Comparison of ENCODE assay signal across 17 cellular contexts in the genomic region with DNA sequence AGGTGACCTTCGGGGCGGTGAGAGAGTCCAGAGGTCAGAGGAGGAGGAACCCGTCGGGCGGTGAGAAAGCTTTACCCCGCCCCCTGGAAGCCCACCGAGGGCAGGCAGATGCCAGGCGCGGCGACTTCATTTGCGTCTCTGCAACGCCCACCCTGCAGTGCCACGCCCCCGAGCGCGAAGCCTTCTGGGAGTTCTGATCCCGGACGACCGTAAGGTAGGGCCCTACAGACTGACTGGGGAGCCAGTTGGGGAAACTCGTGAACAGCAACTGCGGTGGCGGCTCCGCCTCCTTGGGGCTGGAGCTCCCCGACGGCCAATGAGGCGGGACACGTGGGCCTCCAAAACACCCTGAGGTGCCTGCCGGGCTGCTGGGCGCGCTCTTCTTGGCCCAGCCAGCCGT. TPM values are rescaled to one million over a fixed set of nuclear protein-coding genes. Genes with fewer than 3 reads are reported as not detected.
A peak's percentile ranks its signal among the peaks of the same experiment; 100 is the strongest.
DNase-seq lines count a peak whose midpoint lies in the region; ATAC-seq and TF ChIP-seq lines count a peak whose summit lies in the region.
"Had no signal": no experiment of that assay in that cellular context is flagged by ENCODE, and none has a peak within 500 bp of the region (broad histone marks: within the 10 kb centered on the region; RNA-seq: fewer than 3 reads in every experiment).

No MANE protein-coding gene starts in this region.

- POLR2A ChIA-PET in WTC11 (lab: Charles Lee) = no interaction called here

- H3K4me2 ChIP-seq in GM23338 = no peak overlapping the region
- H3K4me2 ChIP-seq: BLaER1 treated with 17β-estradiol and CSF1 and Interleukin-3, amounts not matched to agents 10 nM and 100 nM had no signal

- ATAC-seq in GM23338 (peak; percentile 83), WTC11 (peak; percentile 83), aorta (ENCODE audit: low FRiP score) (peak; percentile 22)
- ATAC-seq: GM12878 had no signal

- DNase-seq in GM23338 (ENCODE audit: low spot score) (peak; percentile 60), WTC11 (ENCODE audit: low spot score) (peak; percentile 39), iPS-NIHi11 (ENCODE audit: low spot score) (peak; percentile 18), aorta (peak in 1 of 2 donors; percentile 45), left ventricle myocardium inferior (no peak), NCI-H2227 treated with DMSO at 0.1 percent for 48 hours (lab: John Stamatoyannopoulos, UW) (no peak), HT-29 (ENCODE audit: low spot score) (no peak)
- DNase-seq: 8988T; AML-193; CD4-positive, CD25-positive, alpha-beta regulatory T cell; DMS 273 treated with DMSO at 0.1 percent for 48 hours; IMR-90; KG1 had no signal

- peak overlapping the region; percentile 95 for H2AFZ ChIP-seq in GM23338

- H3K4me1 ChIP-seq in GM23338 (ENCODE audit: insufficient read depth) (peaks cover 5% of the 10 kb centered on the region), aorta (ENCODE audit: control insufficient read depth in 1 of 2, insufficient read depth in 2 of 2, low read length in 2 of 2) (no peaks in the 10 kb centered on the region), left ventricle myocardium inferior (peaks cover 13% of the 10 kb centered on the region)
- H3K4me1 ChIP-seq: HAP-1 had no signal

- 85 to 89% methylated on average over 26 to 31 of the region's 31 CpGs for WGBS in aorta, 2 donors

- no peak overlapping the region for H3K27ac ChIP-seq in GM23338 (ENCODE audit: low read depth)
- H3K27ac ChIP-seq in aorta (ENCODE audit: low read depth in 1 of 2, low read length in 2 of 2) = no peak overlapping the region
- no peak overlapping the region for H3K27ac ChIP-seq in left ventricle myocardium inferior (replicated peaks)
- H3K27ac ChIP-seq: BLaER1 treated with 17β-estradiol and CSF1 and Interleukin-3, amounts not matched to agents 10 nM and 100 nM; HL-60 had no signal

- H3K9me3 Mint-ChIP-seq in GM23338 (no peaks in the 10 kb centered on the region), WTC11 (no peaks in the 10 kb centered on the region)
- H3K9me3 Mint-ChIP-seq: CD4-positive, CD25-positive, alpha-beta regulatory T cell had no signal

- H3K27me3 ChIP-seq in GM23338 (ENCODE audit: insufficient read depth) = no peaks in the 10 kb centered on the region
- H3K27me3 ChIP-seq in aorta (ENCODE audit: control insufficient read depth in 1 of 2, insufficient read depth in 2 of 2, low read length in 1 of 2) = no peaks in the 10 kb centered on the region
- H3K27me3 ChIP-seq in left ventricle myocardium inferior (ENCODE audit: low read depth) = no peaks in the 10 kb centered on the region
- H3K27me3 ChIP-seq: BLaER1 treated with 17β-estradiol and CSF1 and Interleukin-3, amounts not matched to agents 10 nM and 100 nM had no signal

- H3K4me3 Mint-ChIP-seq in GM23338 (no peak overlapping the region), WTC11 (no peak overlapping the region)
- H3K4me3 Mint-ChIP-seq: CD4-positive, CD25-positive, alpha-beta regulatory T cell had no signal

- H3K27ac Mint-ChIP-seq in GM23338 = no peak overlapping the region
- H3K27ac Mint-ChIP-seq in WTC11 = no peak overlapping the region
- H3K27ac Mint-ChIP-seq: CD4-positive, CD25-positive, alpha-beta regulatory T cell had no signal

- no peaks in the 10 kb centered on the region for H3K36me3 Mint-ChIP-seq in GM23338 (ENCODE audit: low read depth)
- no peaks in the 10 kb centered on the region for H3K36me3 Mint-ChIP-seq in WTC11
- H3K36me3 Mint-ChIP-seq: CD4-positive, CD25-positive, alpha-beta regulatory T cell had no signal

- H3K9me3 ChIP-seq in aorta (ENCODE audit: control insufficient read depth, low read length) = no peaks in the 10 kb centered on the region
- H3K9me3 ChIP-seq in left ventricle myocardium inferior (replicated peaks) = no peaks in the 10 kb centered on the region
- H3K9me3 ChIP-seq: HAP-1 had no signal

- CTCF ChIA-PET in WTC11 (lab: Charles Lee) = interaction anchor here (0.6 to 1.5 kb wide), 3 partner anchors 21 to 184 kb away, joined by 3 read pairs; no protein-coding TSS in a partner anchor

- H3K27me3 Mint-ChIP-seq in GM23338 (ENCODE audit: insufficient read depth, low read depth, poor library complexity) (peaks cover 2% of the 10 kb centered on the region), WTC11 (ENCODE audit: low read depth) (no peaks in the 10 kb centered on the region; the same call in 1 of the 2 replicates)

- no peaks in the 10 kb centered on the region for H3K36me3 ChIP-seq in GM23338 (ENCODE audit: insufficient read depth)
- no peaks in the 10 kb centered on the region for H3K36me3 ChIP-seq in aorta (ENCODE audit: control insufficient read depth in 1 of 2, insufficient read depth in 2 of 2, low read length in 1 of 2)
- H3K36me3 ChIP-seq in left ventricle myocardium inferior = no peaks in the 10 kb centered on the region
- H3K36me3 ChIP-seq: BLaER1 treated with 17β-estradiol and CSF1 and Interleukin-3, amounts not matched to agents 10 nM and 100 nM; HAP-1 had no signal

- no peaks in the 10 kb centered on the region for H3F3A ChIP-seq in GM23338 (replicated peaks; ENCODE audit: low read depth)

- no peaks in the 10 kb centered on the region for H3K9me2 ChIP-seq in GM23338 (ENCODE audit: insufficient read depth)

- no peaks in the 10 kb centered on the region for H3K79me2 ChIP-seq in GM23338 (replicated peaks; ENCODE audit: insufficient read depth)

- peaks cover 5% of the 10 kb centered on the region for H3K4me1 Mint-ChIP-seq in GM23338
- H3K4me1 Mint-ChIP-seq in WTC11 = peaks cover 5% of the 10 kb centered on the region

- intact Hi-C loops in aorta (cut with DNase I) (no loop called here), left ventricle myocardium inferior (cut with micrococcal nuclease) (no loop called here)

- H3K4me3 ChIP-seq in GM23338 = no peak overlapping the region
- H3K4me3 ChIP-seq in aorta (ENCODE audit: low read length in 2 of 2) = no peak overlapping the region
- H3K4me3 ChIP-seq in left ventricle myocardium inferior = no peak overlapping the region
- H3K4me3 ChIP-seq: BLaER1 treated with 17β-estradiol and CSF1 and Interleukin-3, amounts not matched to agents 10 nM and 100 nM; GM12878; HAP-1 had no signal

- H4K20me1 ChIP-seq in GM23338 (replicated peaks; ENCODE audit: insufficient read depth) = no peaks in the 10 kb centered on the region
- H4K20me1 ChIP-seq: BLaER1 treated with 17β-estradiol and CSF1 and Interleukin-3, amounts not matched to agents 10 nM and 100 nM had no signal

- TF ChIP-seq CTCF in GM23338 (conservative IDR thresholded peaks at IDR 0.05; ENCODE audit: low read depth in 2 of 2) = no peak
- no peak for TF ChIP-seq CTCF in WTC11 (IDR thresholded peaks at IDR 0.05)
- TF ChIP-seq CTCF in left ventricle myocardium inferior (IDR thresholded peaks at IDR 0.05; ENCODE audit: borderline replicate concordance) = no peak

TF ChIP-seq in GM23338, 12 proteins besides CTCF, POLR2A, EP300 and RAD21 (continues in another document):
- TF ChIP-seq EZH2phosphoT487 (IDR thresholded peaks at IDR 0.05; ENCODE audit: unreplicated experiment) = no peak
- no peak for TF ChIP-seq POLR2AphosphoS5 (IDR thresholded peaks at IDR 0.05; ENCODE audit: low read depth)
- TF ChIP-seq CREB1 (CRISPR knock-in tag; IDR thresholded peaks at IDR 0.05; ENCODE audit: low read depth) = no peak
- no peak for TF ChIP-seq JUNB (IDR thresholded peaks at IDR 0.05; ENCODE audit: unreplicated experiment)
- TF ChIP-seq, protein P1, sequence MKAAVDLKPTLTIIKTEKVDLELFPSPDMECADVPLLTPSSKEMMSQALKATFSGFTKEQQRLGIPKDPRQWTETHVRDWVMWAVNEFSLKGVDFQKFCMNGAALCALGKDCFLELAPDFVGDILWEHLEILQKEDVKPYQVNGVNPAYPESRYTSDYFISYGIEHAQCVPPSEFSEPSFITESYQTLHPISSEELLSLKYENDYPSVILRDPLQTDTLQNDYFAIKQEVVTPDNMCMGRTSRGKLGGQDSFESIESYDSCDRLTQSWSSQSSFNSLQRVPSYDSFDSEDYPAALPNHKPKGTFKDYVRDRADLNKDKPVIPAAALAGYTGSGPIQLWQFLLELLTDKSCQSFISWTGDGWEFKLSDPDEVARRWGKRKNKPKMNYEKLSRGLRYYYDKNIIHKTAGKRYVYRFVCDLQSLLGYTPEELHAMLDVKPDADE (IDR thresholded peaks at IDR 0.05) = no peak
- TF ChIP-seq STAT1 (IDR thresholded peaks at IDR 0.05; ENCODE audit: unreplicated experiment) = no peak

TF ChIP-seq in WTC11, 78 proteins besides CTCF, POLR2A, EP300 and RAD21 (continues in another document):
- TF ChIP-seq ETV6 (CRISPR knock-in tag; IDR thresholded peaks at IDR 0.05) = no peak
- no peak for TF ChIP-seq SOX15 (CRISPR knock-in tag; IDR thresholded peaks at IDR 0.05)
- TF ChIP-seq, protein P2, sequence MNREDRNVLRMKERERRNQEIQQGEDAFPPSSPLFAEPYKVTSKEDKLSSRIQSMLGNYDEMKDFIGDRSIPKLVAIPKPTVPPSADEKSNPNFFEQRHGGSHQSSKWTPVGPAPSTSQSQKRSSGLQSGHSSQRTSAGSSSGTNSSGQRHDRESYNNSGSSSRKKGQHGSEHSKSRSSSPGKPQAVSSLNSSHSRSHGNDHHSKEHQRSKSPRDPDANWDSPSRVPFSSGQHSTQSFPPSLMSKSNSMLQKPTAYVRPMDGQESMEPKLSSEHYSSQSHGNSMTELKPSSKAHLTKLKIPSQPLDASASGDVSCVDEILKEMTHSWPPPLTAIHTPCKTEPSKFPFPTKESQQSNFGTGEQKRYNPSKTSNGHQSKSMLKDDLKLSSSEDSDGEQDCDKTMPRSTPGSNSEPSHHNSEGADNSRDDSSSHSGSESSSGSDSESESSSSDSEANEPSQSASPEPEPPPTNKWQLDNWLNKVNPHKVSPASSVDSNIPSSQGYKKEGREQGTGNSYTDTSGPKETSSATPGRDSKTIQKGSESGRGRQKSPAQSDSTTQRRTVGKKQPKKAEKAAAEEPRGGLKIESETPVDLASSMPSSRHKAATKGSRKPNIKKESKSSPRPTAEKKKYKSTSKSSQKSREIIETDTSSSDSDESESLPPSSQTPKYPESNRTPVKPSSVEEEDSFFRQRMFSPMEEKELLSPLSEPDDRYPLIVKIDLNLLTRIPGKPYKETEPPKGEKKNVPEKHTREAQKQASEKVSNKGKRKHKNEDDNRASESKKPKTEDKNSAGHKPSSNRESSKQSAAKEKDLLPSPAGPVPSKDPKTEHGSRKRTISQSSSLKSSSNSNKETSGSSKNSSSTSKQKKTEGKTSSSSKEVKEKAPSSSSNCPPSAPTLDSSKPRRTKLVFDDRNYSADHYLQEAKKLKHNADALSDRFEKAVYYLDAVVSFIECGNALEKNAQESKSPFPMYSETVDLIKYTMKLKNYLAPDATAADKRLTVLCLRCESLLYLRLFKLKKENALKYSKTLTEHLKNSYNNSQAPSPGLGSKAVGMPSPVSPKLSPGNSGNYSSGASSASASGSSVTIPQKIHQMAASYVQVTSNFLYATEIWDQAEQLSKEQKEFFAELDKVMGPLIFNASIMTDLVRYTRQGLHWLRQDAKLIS (CRISPR knock-in tag; IDR thresholded peaks at IDR 0.05; ENCODE audit: borderline replicate concordance) = no peak
- no peak for TF ChIP-seq TP53 (CRISPR knock-in tag; IDR thresholded peaks at IDR 0.05)

RNA-seq across cellular contexts. Expression of a gene that starts 46.0 kb away (rescaled TPM):
- 3.1 and 4.4 TPM in 2 replicates for total RNA-seq in GM23338 (2014; rRNA removed; shearing (Covaris generic))
- polyA plus RNA-seq in GM23338 (2016; fragmentation: Nextera tagmentation; extraction: Ambion mirVana) = 3.2 and 3.7 TPM in 2 replicates
- 4.5 to 5.0 TPM (median 4.6 TPM) in 3 replicates for total RNA-seq in WTC11 (2021)
- total RNA-seq in aorta = under 1 TPM; 0.27 to 0.58 TPM
- under 1 TPM; 0.25 to 0.59 TPM for polyA plus RNA-seq in aorta
- total RNA-seq in left ventricle myocardium inferior = 1.4 TPM
- total RNA-seq in HT-29 (2014; rRNA removed; shearing (Covaris generic)) = not detected in 2 replicates
- total RNA-seq: IMR-90 had no signal
- polyA plus RNA-seq: IMR-90 had no signal

Comparison
In these comparisons a context has a peak if more than half of its experiments do, and no peak if none do; other contexts are left out.
1. ATAC-seq: peak in every context shown above with its lines; median percentile 83 in GM23338; 83 in WTC11; 22 in aorta.
2. DNase-seq: peak in GM23338 (single experiment), WTC11 (single experiment) and iPS-NIHi11 (single experiment); none in left ventricle myocardium inferior (single experiment), NCI-H2227 treated with DMSO at 0.1 percent for 48 hours (single experiment) and HT-29 (single experiment).